In genomic region chr3:184223946-184224345, GRCh38 we compare ENCODE assay signal across 33 cellular contexts. TPM values are rescaled to one million over a fixed set of nuclear protein-coding genes. Genes with fewer than 3 reads are reported as not detected.
DNase-seq lines count a peak whose midpoint lies in the region; FAIRE-seq and TF ChIP-seq lines count a peak whose summit lies in the region.
"Had no signal": no experiment of that assay in that cellular context is flagged by ENCODE, and none has a peak within 500 bp of the region (broad histone marks: within the 10 kb centered on the region; RNA-seq: fewer than 3 reads in every experiment).

No MANE protein-coding gene starts in this region.

- FAIRE-seq in bronchial epithelial cell (lab: Jason Lieb, UNC): peak; percentile 18
- FAIRE-seq: A204.1, A549, D721Med had no signal

- no peaks in the 10 kb centered on the region for H3K36me3 ChIP-seq in HEK293 (ENCODE audit: control insufficient read depth in 2 of 2, insufficient read depth in 1 of 2, low read length in 2 of 2)
- no peaks in the 10 kb centered on the region for H3K36me3 ChIP-seq in bronchial epithelial cell (ENCODE audit: control insufficient read depth, insufficient read depth, low read length)
- H3K36me3 ChIP-seq: BE2C; BLaER1; BLaER1 treated with 17β-estradiol and CSF1 and Interleukin-3, amounts not matched to agents 10 nM and 100 nM had no signal

- CTCF ChIA-PET in HEK293 (lab: Yijun Ruan, JAX): interaction anchor here (0.7 kb wide), 1 partner anchor 15 kb away, joined by 3 read pairs; no protein-coding TSS in a partner anchor

- H3K4me1 ChIP-seq in HEK293 (ENCODE audit: control insufficient read depth, insufficient read depth, low read length): no peaks in the 10 kb centered on the region
- H3K4me1 ChIP-seq: A549, BE2C, Caco-2 had no signal

- POLR2A ChIA-PET in HEK293 (lab: Yijun Ruan, JAX): no interaction called here

- TF ChIP-seq CTCF in HEK293 (tag by site-specific recombination; IDR thresholded peaks at IDR 0.05) (no peak), bronchial epithelial cell (IDR thresholded peaks at IDR 0.05; ENCODE audit: insufficient read depth, low read length, severe bottlenecking) (no peak)

- H3K27me3 ChIP-seq in bronchial epithelial cell (ENCODE audit: control insufficient read depth, insufficient read depth, low read length): peaks cover 14% of the 10 kb centered on the region
- H3K27me3 ChIP-seq: BE2C had no signal

- H3K27ac ChIP-seq in HEK293 (ENCODE audit: extremely low read depth, low read depth, low read length): no peak overlapping the region
- H3K27ac ChIP-seq: 22Rv1; A549; BLaER1; BLaER1 treated with 17β-estradiol and CSF1 and Interleukin-3, amounts not matched to agents 10 nM and 100 nM; C4-2B had no signal

- no peak for DNase-seq in bronchial epithelial cell (ENCODE audit: low read depth)
- DNase-seq in GDM1 (lab: John Stamatoyannopoulos, UW): no peak
- DNase-seq in islet precursor cell: no peak
- DNase-seq: 8988T; ACHN; AML-193; BE2C; C1 segment of cervical spinal cord; Caco-2; Calu3; CD4-positive, alpha-beta memory T cell; CD4-positive, alpha-beta T cell; CD4-positive, CD25-positive, alpha-beta regulatory T cell; CD8-positive, alpha-beta memory T cell; CD8-positive, alpha-beta T cell; COR-L47; DMS 273 treated with DMSO at 0.1 percent for 48 hours; DMS153; DMS53; DMS79; DMS79 treated with DMSO at 0.1 percent for 48 hours; DND-41; EL had no signal

- no peaks in the 10 kb centered on the region for H3K9me3 ChIP-seq in HEK293 (ENCODE audit: control insufficient read depth, insufficient read depth, low read depth, low read length)
- H3K9me3 ChIP-seq: A549; BE2C; BLaER1; BLaER1 treated with 17β-estradiol and CSF1 and Interleukin-3, amounts not matched to agents 10 nM and 100 nM; Caco-2 had no signal

- H3K4me3 ChIP-seq in HEK293 (ENCODE audit: low read depth, low read length) (no peak overlapping the region), bronchial epithelial cell (ENCODE audit: low read depth, low read length) (no peak overlapping the region)
- H3K4me3 ChIP-seq: A549; BLaER1; BLaER1 treated with 17β-estradiol and CSF1 and Interleukin-3, amounts not matched to agents 10 nM and 100 nM had no signal

TF ChIP-seq in HEK293, 187 proteins besides CTCF, POLR2A, EP300 and RAD21:
- TF ChIP-seq ZNF792 (tag by site-specific recombination; IDR thresholded peaks at IDR 0.05): no peak
- peak; percentile 64 for TF ChIP-seq ZBTB17 (tag by site-specific recombination; IDR thresholded peaks at IDR 0.05)
- peak; percentile 65; the same call in 1 of the 2 replicates for TF ChIP-seq ZNF366 (tag by site-specific recombination; conservative IDR thresholded peaks at IDR 0.05)
- TF ChIP-seq ZSCAN5A (tag by site-specific recombination; IDR thresholded peaks at IDR 0.05): no peak

RNA-seq across cellular contexts. Expression of gene VWA5B2, which starts 5.4 kb away (rescaled TPM):
- not detected in 2 replicates for total RNA-seq in bronchial epithelial cell
- total RNA-seq: CD4-positive, alpha-beta memory T cell; CD4-positive, alpha-beta T cell; CD4-positive, CD25-positive, alpha-beta regulatory T cell; Daoy had no signal

RNA-seq across cellular contexts. Expression of gene ALG3, which starts 24.8 kb away (rescaled TPM):
- 21.6 and 36.9 TPM in 2 replicates for total RNA-seq in bronchial epithelial cell

RNA-seq across cellular contexts. Expression of gene EEF1AKMT4, which starts 25.5 kb away (rescaled TPM):
- total RNA-seq in bronchial epithelial cell: 10.1 and 14.0 TPM in 2 replicates
- total RNA-seq: CD4-positive, alpha-beta T cell had no signal

RNA-seq across cellular contexts. Expression of gene CAMK2N2, which starts 37.4 kb away (rescaled TPM):
- total RNA-seq in bronchial epithelial cell: not detected in 2 replicates
- total RNA-seq: B cell; CD4-positive, alpha-beta T cell; CD8-positive, alpha-beta T cell had no signal

RNA-seq across cellular contexts. Expression of gene ABCF3, which starts 37.9 kb away (rescaled TPM):
- 40.0 and 54.2 TPM in 2 replicates for total RNA-seq in bronchial epithelial cell
